In the genomic region with DNA sequence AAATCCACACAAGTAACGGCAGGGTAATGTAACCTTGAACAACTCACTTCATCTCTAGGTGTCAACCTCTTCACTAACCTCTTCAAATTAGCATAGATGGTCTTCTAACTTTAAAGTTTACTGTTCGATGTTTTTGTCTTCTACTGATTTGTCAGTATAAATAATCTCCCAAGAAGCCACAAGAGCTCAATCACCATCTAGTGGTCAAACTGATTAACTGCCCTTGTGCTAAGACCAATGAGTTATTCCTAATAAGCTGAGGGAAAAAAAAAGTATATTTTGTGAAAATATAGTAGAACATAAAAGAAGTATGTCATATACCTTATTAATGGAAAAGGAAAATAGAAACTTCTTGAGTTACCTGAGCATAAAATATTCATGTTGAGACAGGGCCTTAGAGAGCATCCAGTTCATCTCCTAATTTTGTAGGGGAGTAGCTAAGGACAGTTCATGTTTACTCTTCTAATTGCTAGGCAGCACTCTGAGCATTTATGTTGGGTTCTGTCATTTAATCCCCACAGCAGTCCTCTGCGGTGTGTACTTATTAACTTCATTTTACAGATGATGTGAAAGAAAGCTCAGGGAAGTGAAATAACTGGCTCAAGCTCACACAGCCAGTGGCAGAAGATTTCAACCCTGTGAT, we compare ENCODE assay signal across 8 cellular contexts.
A peak's percentile ranks its signal among the peaks of the same experiment; 100 is the strongest.
DNase-seq lines count a peak whose midpoint lies in the region; ATAC-seq and TF ChIP-seq lines count a peak whose summit lies in the region.

No MANE protein-coding gene starts in this region.

- CTCF ChIA-PET in BJ (lab: Yijun Ruan, JAX), result interaction anchor here (0.6 to 4.7 kb wide), 27 partner anchors 9 to 684 kb away, joined by 3 to 42 read pairs (median 4); no protein-coding TSS in a partner anchor
- CTCF ChIA-PET in Panc1 (lab: Charles Lee), result interaction anchor here (0.6 to 1.0 kb wide), 5 partner anchors 29 to 1359 kb away, joined by 3 to 4 read pairs (median 3); no protein-coding TSS in a partner anchor
- CTCF ChIA-PET in naive thymus-derived CD4-positive, alpha-beta T cell (lab: Charles Lee), result interaction anchor here (0.6 to 2.7 kb wide), 3 partner anchors 44 to 434 kb away, joined by 4 to 24 read pairs (median 4); no protein-coding TSS in a partner anchor

- H3K36me3 ChIP-seq in BJ (ENCODE audit: control insufficient read depth, insufficient read depth, low read length) (peaks cover 3% of the 10 kb centered on the region; the same call in 1 of the 2 replicates), Panc1 (ENCODE audit: control insufficient read depth, insufficient read depth, low read length) (no peaks in the 10 kb centered on the region)
- peaks cover 20 to 91% (median 58%) of the 10 kb centered on the region in 3 experiments for H3K36me3 ChIP-seq in naive thymus-derived CD4-positive, alpha-beta T cell (ENCODE audit: control insufficient read depth in 2 of 3, insufficient read depth in 3 of 3, low read length in 3 of 3)

- BruUV-seq in Panc1 (replicated peaks; lab: Mats Ljungman, UMichigan), result no TSS peak

- in situ Hi-C loops in Panc1 (cut with HindIII; ENCODE audit: low pct_unique_long_range_greater_than_20kb, low sequenced_read_pairs), result no loop called here

- no peaks in the 10 kb centered on the region for H3K27me3 Mint-ChIP-seq in naive thymus-derived CD4-positive, alpha-beta T cell

- intact Hi-C loops in Panc1 (cut with micrococcal nuclease; ENCODE audit: unreplicated experiment), result loop anchor here (2.0 kb wide), 1 partner anchor 360 kb away; no protein-coding TSS in a partner anchor
- intact Hi-C loops in naive thymus-derived CD4-positive, alpha-beta T cell (cut with micrococcal nuclease), result loop anchor here (1.0 to 10.0 kb wide), 5 partner anchors 360 to 680 kb away; no protein-coding TSS in a partner anchor

- H3K9me3 ChIP-seq in Panc1 (ENCODE audit: control insufficient read depth, insufficient read depth, low read depth, low read length), result no peaks in the 10 kb centered on the region
- H3K9me3 ChIP-seq in naive thymus-derived CD4-positive, alpha-beta T cell (ENCODE audit: control insufficient read depth in 2 of 3, low read length in 3 of 3), result no peaks in the 10 kb centered on the region

- H3K9me3 Mint-ChIP-seq in naive thymus-derived CD4-positive, alpha-beta T cell, result peaks cover 0 to 3% (median 0%) of the 10 kb centered on the region in 11 donors

- H3K27me3 ChIP-seq in BJ (ENCODE audit: control insufficient read depth, insufficient read depth, low read length), result no peaks in the 10 kb centered on the region
- no peaks in the 10 kb centered on the region for H3K27me3 ChIP-seq in Panc1 (ENCODE audit: control insufficient read depth, insufficient read depth, low read length)
- no peaks in the 10 kb centered on the region for H3K27me3 ChIP-seq in naive thymus-derived CD4-positive, alpha-beta T cell (ENCODE audit: control insufficient read depth in 2 of 2, insufficient read depth in 2 of 2, low read length in 2 of 2)

- no peak overlapping the region for H3K4me3 Mint-ChIP-seq in naive thymus-derived CD4-positive, alpha-beta T cell

- no peak overlapping the region for H3K27ac ChIP-seq in Panc1 (ENCODE audit: low read length)
- no peak overlapping the region for H3K27ac ChIP-seq in naive thymus-derived CD4-positive, alpha-beta T cell (ENCODE audit: low read depth, low read length)

- POLR2A ChIA-PET in BJ (lab: Charles Lee) (interaction anchor here (0.7 kb wide), 1 partner anchor 10 kb away, joined by 3 read pairs; no protein-coding TSS in a partner anchor), Panc1 (lab: Charles Lee) (no interaction called here)
- POLR2A ChIA-PET in naive thymus-derived CD4-positive, alpha-beta T cell (lab: Charles Lee), result interaction anchor here (0.6 to 1.6 kb wide), 2 partner anchors 186 to 434 kb away, joined by 3 to 8 read pairs; no protein-coding TSS in a partner anchor

- H3K36me3 Mint-ChIP-seq in naive thymus-derived CD4-positive, alpha-beta T cell, result peaks cover 29 to 58% (median 46%) of the 10 kb centered on the region in 5 donors

- ATAC-seq in GM18520 (IDR thresholded peaks at IDR 0.05; ENCODE audit: unreplicated experiment) (peak; percentile 56), HG03442 (IDR thresholded peaks at IDR 0.05; ENCODE audit: unreplicated experiment) (peak; percentile 75), Panc1 (peak; percentile 78; the same call in 1 of the 2 replicates)
- peak; percentile 42 for ATAC-seq in naive thymus-derived CD4-positive, alpha-beta T cell

- H3K4me1 Mint-ChIP-seq in naive thymus-derived CD4-positive, alpha-beta T cell, result peaks cover 0 to 6% (median 0%) of the 10 kb centered on the region in 7 donors

- H3K27ac Mint-ChIP-seq in naive thymus-derived CD4-positive, alpha-beta T cell, result peak overlapping the region in 6 of 9 donors; percentile 13 to 87 (median 74)

- peak; percentile 18 for DNase-seq in BJ (ENCODE audit: low read depth)
- DNase-seq in Panc1 (ENCODE audit: low read depth, low spot score), result peak; percentile 17
- DNase-seq in epithelial cell of proximal tubule (ENCODE audit: low read depth), result peak; percentile 18
- peak in 4 of 9 donors; percentile 8 to 42 (median 22) for DNase-seq in naive thymus-derived CD4-positive, alpha-beta T cell
- no peak for DNase-seq in NCI-H774 (lab: John Stamatoyannopoulos, UW)
- DNase-seq in NK-92 treated with Interleukin-12 subunit alpha and Interleukin-12 subunit beta, amount 100 ng/mL, for 24 hours (lab: John Stamatoyannopoulos, UW), result no peak

- TF ChIP-seq CTCF in BJ (IDR thresholded peaks at IDR 0.05; ENCODE audit: insufficient read depth, low read depth, low read length) (peak; percentile 79), Panc1 (IDR thresholded peaks at IDR 0.05) (peak; percentile 81; the same call in 1 of the 2 replicates), epithelial cell of proximal tubule (conservative IDR thresholded peaks at IDR 0.05; ENCODE audit: low read depth, low read length) (peak; percentile 87)

- H3K4me1 ChIP-seq in Panc1 (ENCODE audit: control insufficient read depth, insufficient read depth, low read length), result no peaks in the 10 kb centered on the region
- no peaks in the 10 kb centered on the region for H3K4me1 ChIP-seq in naive thymus-derived CD4-positive, alpha-beta T cell (ENCODE audit: control insufficient read depth in 2 of 2, insufficient read depth in 2 of 2, low read length in 2 of 2)

- H3K4me3 ChIP-seq in BJ (ENCODE audit: low read depth, low read length) (no peak overlapping the region), Panc1 (ENCODE audit: low read depth in 2 of 2, low read length in 2 of 2) (no peak overlapping the region), epithelial cell of proximal tubule (ENCODE audit: low read depth, low read length) (no peak overlapping the region)
- H3K4me3 ChIP-seq in naive thymus-derived CD4-positive, alpha-beta T cell (ENCODE audit: low read length), result no peak overlapping the region

Comparison
In these comparisons a context has a peak if more than half of its experiments do, and no peak if none do; other contexts are left out.
1. DNase-seq: peak in BJ (single experiment), Panc1 (single experiment) and epithelial cell of proximal tubule (single experiment); none in NCI-H774 (single experiment) and NK-92 treated with Interleukin-12 subunit alpha and Interleukin-12 subunit beta, amount 100 ng/mL, for 24 hours (single experiment).
2. Peak in every context shown above with its lines, with median percentiles within 50 percentile points of each other: CTCF ChIP-seq and ATAC-seq.